Comparison of ENCODE assay signal across 24 cellular contexts in the genomic region with DNA sequence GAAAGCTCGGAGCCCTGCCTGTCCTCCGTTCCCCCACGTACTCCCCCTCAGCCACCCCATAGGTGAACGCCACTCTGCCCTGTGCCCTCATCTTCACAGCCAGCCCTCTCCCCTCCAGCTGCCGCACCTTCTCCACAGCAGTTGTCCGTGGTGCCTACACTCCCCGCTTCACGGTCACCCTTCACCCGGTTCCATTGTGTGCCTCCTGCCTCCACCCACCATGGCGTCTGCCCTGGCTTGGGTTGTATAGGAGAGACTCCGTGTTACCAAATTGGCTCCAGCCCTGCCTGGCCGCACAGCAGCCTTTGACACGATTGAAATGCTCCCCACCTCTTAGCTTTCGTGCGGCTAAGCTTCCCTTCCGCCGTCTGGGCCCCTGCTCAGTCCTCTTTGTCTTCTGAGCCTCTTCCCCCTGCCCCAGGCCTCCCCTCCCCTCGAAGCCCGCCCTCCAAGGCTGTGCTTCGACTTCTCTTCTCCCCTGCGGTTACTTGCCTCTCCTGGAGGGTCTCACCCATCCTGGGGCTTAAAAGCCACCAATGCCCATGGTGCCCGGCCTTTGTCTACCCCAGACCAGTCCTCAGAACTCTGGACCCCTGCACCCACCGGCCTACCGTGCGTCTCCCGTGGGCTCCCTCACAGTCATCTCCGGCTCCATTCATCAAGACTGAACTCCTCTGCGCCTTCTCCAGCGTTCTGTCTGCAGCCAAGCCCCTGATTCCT. TPM values are rescaled to one million over a fixed set of nuclear protein-coding genes. Genes with fewer than 3 reads are reported as not detected.
DNase-seq lines count a peak whose midpoint lies in the region; ATAC-seq and TF ChIP-seq lines count a peak whose summit lies in the region.
"Had no signal": no experiment of that assay in that cellular context is flagged by ENCODE, and none has a peak within 500 bp of the region (broad histone marks: within the 10 kb centered on the region; RNA-seq: fewer than 3 reads in every experiment).

No MANE protein-coding gene starts in this region.

- no peaks in the 10 kb centered on the region for H3K36me3 Mint-ChIP-seq in glutamatergic neuron (ENCODE audit: unreplicated experiment)
- no peaks in the 10 kb centered on the region for H3K36me3 Mint-ChIP-seq in neural crest cell (ENCODE audit: low read depth)
- H3K36me3 Mint-ChIP-seq: naive thymus-derived CD4-positive, alpha-beta T cell had no signal

- no peak for ATAC-seq in HG03442 (IDR thresholded peaks at IDR 0.05; ENCODE audit: unreplicated experiment)
- ATAC-seq in omental fat pad (ENCODE audit: low FRiP score) = no peak
- ATAC-seq: naive thymus-derived CD4-positive, alpha-beta T cell had no signal

- no peak for TF ChIP-seq CTCF in glutamatergic neuron (IDR thresholded peaks at IDR 0.05; ENCODE audit: partially characterized antibody, unreplicated experiment)
- no peak for TF ChIP-seq CTCF in neural crest cell (conservative IDR thresholded peaks at IDR 0.05)
- TF ChIP-seq CTCF in omental fat pad (IDR thresholded peaks at IDR 0.05) = no peak

- H3K27me3 ChIP-seq in BLaER1 = peaks cover 13% of the 10 kb centered on the region
- H3K27me3 ChIP-seq in HUES64 (ENCODE audit: insufficient read depth, low read length) = peaks cover 53% of the 10 kb centered on the region
- H3K27me3 ChIP-seq: breast epithelium, testis had no signal

- no peak for DNase-seq in glutamatergic neuron
- no peak for DNase-seq in neural crest cell (ENCODE audit: low read depth, low spot score)
- DNase-seq in NCI-H510A treated with DMSO at 0.1 percent for 48 hours (lab: John Stamatoyannopoulos, UW) = no peak
- no peak for DNase-seq in omental fat pad (ENCODE audit: low spot score)
- DNase-seq in stimulated activated CD4-positive, alpha-beta T cell treated with anti-CD3 and anti-CD28 coated beads, Interleukin-4, amount 100 ng/mL, for 4 hours = no peak
- DNase-seq: ACHN; activated CD4-positive, alpha-beta T cell treated with anti-CD3 and anti-CD28 coated beads, Interleukin-2, amount 10 ng/mL, durations not matched to agents 24 days and 14 days; CD4-positive, alpha-beta T cell; immature natural killer cell; naive thymus-derived CD4-positive, alpha-beta T cell; NCI-H2107; NCI-H510A; SHP77; spleen; stimulated activated CD8-positive, alpha-beta memory T cell treated with anti-CD3 and anti-CD28 coated beads, Interleukin-4, amount 100 ng/mL, for 48 hours; testis had no signal

- peak overlapping the region; percentile 26; the same call in 1 of the 2 replicates for H3K4me2 ChIP-seq in BLaER1

- H3K27ac Mint-ChIP-seq in glutamatergic neuron (ENCODE audit: unreplicated experiment) (peak overlapping the region; percentile 14), neural crest cell (ENCODE audit: unreplicated experiment) (peak overlapping the region; percentile 41)
- H3K27ac Mint-ChIP-seq: activated CD4-positive, alpha-beta T cell treated with anti-CD3 and anti-CD28 coated beads, Interleukin-2, amount 10 ng/mL, durations not matched to agents 24 days and 14 days; CD4-positive, alpha-beta T cell; immature natural killer cell; progenitor cell of endocrine pancreas had no signal

- H3K27ac ChIP-seq in BLaER1 = no peak overlapping the region; the same call in 1 of the 2 replicates
- no peak overlapping the region for H3K27ac ChIP-seq in HUES64 (ENCODE audit: low read depth, low read length)
- H3K27ac ChIP-seq: breast epithelium, spleen, testis had no signal

- no peaks in the 10 kb centered on the region for H3K36me3 ChIP-seq in BLaER1
- no peaks in the 10 kb centered on the region for H3K36me3 ChIP-seq in HUES64 (ENCODE audit: insufficient read depth, low read length)
- H3K36me3 ChIP-seq: breast epithelium, spleen had no signal

- H3K4me3 Mint-ChIP-seq in glutamatergic neuron (ENCODE audit: unreplicated experiment) (no peak overlapping the region), neural crest cell (peak overlapping the region; percentile 60)
- H3K4me3 Mint-ChIP-seq: activated CD4-positive, alpha-beta T cell treated with anti-CD3 and anti-CD28 coated beads, Interleukin-2, amount 10 ng/mL, durations not matched to agents 24 days and 14 days; CD4-positive, alpha-beta T cell had no signal

- WGBS in HUES64 = 37% methylated on average over 29 of the region's 29 CpGs

- H3K9ac ChIP-seq in BLaER1 = no peak overlapping the region
- H3K9ac ChIP-seq in HUES64 (ENCODE audit: low read depth, low read length) = no peak overlapping the region

- no peaks in the 10 kb centered on the region for H4K20me1 ChIP-seq in BLaER1

- H3K4me3 ChIP-seq in BLaER1 (no peak overlapping the region), HUES64 (ENCODE audit: low read length) (peak overlapping the region; percentile 52)
- H3K4me3 ChIP-seq: breast epithelium, lung, spleen, testis had no signal

- H3K27me3 Mint-ChIP-seq in glutamatergic neuron (ENCODE audit: unreplicated experiment) (peaks cover 10% of the 10 kb centered on the region), neural crest cell (ENCODE audit: low read depth) (peaks cover 61% of the 10 kb centered on the region)

- H3K9me3 Mint-ChIP-seq in glutamatergic neuron (ENCODE audit: unreplicated experiment) (peaks cover 7% of the 10 kb centered on the region), neural crest cell (no peaks in the 10 kb centered on the region)
- H3K9me3 Mint-ChIP-seq: activated CD4-positive, alpha-beta T cell treated with anti-CD3 and anti-CD28 coated beads, Interleukin-2, amount 10 ng/mL, durations not matched to agents 24 days and 14 days; CD4-positive, alpha-beta T cell; naive thymus-derived CD4-positive, alpha-beta T cell had no signal

- H3K4me1 ChIP-seq in BLaER1 (peaks cover 59% of the 10 kb centered on the region), HUES64 (ENCODE audit: insufficient read depth, low read length) (peaks cover 29% of the 10 kb centered on the region)
- H3K4me1 ChIP-seq: testis had no signal

- H3K9me3 ChIP-seq in BLaER1 (no peaks in the 10 kb centered on the region), HUES64 (ENCODE audit: insufficient read depth, low read depth, low read length) (no peaks in the 10 kb centered on the region)
- H3K9me3 ChIP-seq: breast epithelium, spleen, testis had no signal

- H3K4me1 Mint-ChIP-seq in glutamatergic neuron (ENCODE audit: low read depth, unreplicated experiment) (peaks cover 2% of the 10 kb centered on the region), neural crest cell (peaks cover 26% of the 10 kb centered on the region)
- H3K4me1 Mint-ChIP-seq: activated CD4-positive, alpha-beta T cell treated with anti-CD3 and anti-CD28 coated beads, Interleukin-2, amount 10 ng/mL, durations not matched to agents 24 days and 14 days; immature natural killer cell had no signal

RNA-seq across cellular contexts. Expression of gene NODAL, which starts 18.4 kb away (rescaled TPM):
- polyA plus RNA-seq in HUES64 (2013, experiment 1 of 2) = 34.6 TPM
- 31.5 TPM for polyA plus RNA-seq in HUES64 (2013, experiment 2 of 2)
- total RNA-seq in glutamatergic neuron (ENCODE audit: unreplicated experiment) = not detected
- total RNA-seq in neural crest cell = not detected in 2 replicates
- total RNA-seq in omental fat pad = not detected
- total RNA-seq: activated CD4-positive, alpha-beta T cell treated with anti-CD3 and anti-CD28 coated beads, Interleukin-2, amount 10 ng/mL, durations not matched to agents 24 days and 14 days; breast epithelium; CD4-positive, alpha-beta T cell; dermis microvascular lymphatic vessel endothelial cell; HT1080; lung; naive thymus-derived CD4-positive, alpha-beta T cell; progenitor cell of endocrine pancreas; spleen had no signal
- polyA plus RNA-seq: immature natural killer cell; lung; naive thymus-derived CD4-positive, alpha-beta T cell; spleen had no signal

RNA-seq across cellular contexts. Expression of gene PALD1, which starts 18.6 kb away (rescaled TPM):
- 15.2 TPM for polyA plus RNA-seq in HUES64 (2013, experiment 1 of 2)
- polyA plus RNA-seq in HUES64 (2013, experiment 2 of 2) = 16.1 TPM
- total RNA-seq in glutamatergic neuron (ENCODE audit: unreplicated experiment) (15.5 TPM), neural crest cell (14.1 and 14.3 TPM in 2 replicates), omental fat pad (10 to 100 TPM in 2 of 4 donors, 1 to 10 TPM in 2; 3.3 to 12.1 (median 8.0) TPM)

RNA-seq across cellular contexts. Expression of gene EIF4EBP2, which starts 56.0 kb away (rescaled TPM):
- 84.4 TPM for polyA plus RNA-seq in HUES64 (2013, experiment 1 of 2)
- 92.2 TPM for polyA plus RNA-seq in HUES64 (2013, experiment 2 of 2)
- 130 TPM for total RNA-seq in glutamatergic neuron (ENCODE audit: unreplicated experiment)
- 155 and 163 TPM in 2 replicates for total RNA-seq in neural crest cell
- 100 to 1,000 TPM; 104 to 195 (median 141) TPM for total RNA-seq in omental fat pad
